ENCODE assay signal across 8 cellular contexts in genomic region chr4:91791631-91792030, GRCh38.
DNase-seq lines count a peak whose midpoint lies in the region; TF ChIP-seq lines count a peak whose summit lies in the region.
"Not testable (repeated sequence)": the region's sequence is repeated elsewhere in the genome, so short reads cannot be mapped to it uniquely, and the experiment has no call there.

No MANE protein-coding gene starts in this region.

- POLR2A ChIA-PET in Caco-2 (lab: Charles Lee) = not testable (repeated sequence)

- in situ Hi-C loops in astrocyte of the cerebellum (cut with HindIII; ENCODE audit: low sequenced_read_pairs) = not testable (repeated sequence)

- CTCF ChIA-PET in Caco-2 (lab: Charles Lee) = interaction anchor here (0.6 kb wide), 1 partner anchor 166 kb away, joined by 3 read pairs; no protein-coding TSS in a partner anchor

- H3K4me1 Mint-ChIP-seq in Caco-2 (ENCODE audit: low read depth, unreplicated experiment); type B pancreatic cell (ENCODE audit: unreplicated experiment): not testable (repeated sequence)

- TF ChIP-seq CTCF in Caco-2 (IDR thresholded peaks at IDR 0.05; ENCODE audit: insufficient read depth in 1 of 2, low read depth in 1 of 2, low read length in 1 of 2, severe bottlenecking in 1 of 2, unreplicated experiment in 1 of 2); astrocyte of the cerebellum (IDR thresholded peaks at IDR 0.05; ENCODE audit: low read depth, low read length, missing control alignments); type B pancreatic cell (conservative IDR thresholded peaks at IDR 0.05): not testable (repeated sequence)

- H3K27ac Mint-ChIP-seq in Caco-2 (ENCODE audit: unreplicated experiment) = peak overlapping the region; percentile 70
- H3K27ac Mint-ChIP-seq in type B pancreatic cell = peak overlapping the region; percentile 74

- not testable (repeated sequence) for H3K36me3 ChIP-seq in Caco-2 (ENCODE audit: control insufficient read depth, insufficient read depth, low read length); iPS-20b (ENCODE audit: insufficient read depth, low read depth, low read length); neuron (ENCODE audit: insufficient read depth, low read length)

- not testable (repeated sequence) for H3K36me3 Mint-ChIP-seq in Caco-2 (ENCODE audit: insufficient read depth, unreplicated experiment); type B pancreatic cell

- H3K4me3 Mint-ChIP-seq in Caco-2 (ENCODE audit: unreplicated experiment) (peak overlapping the region; percentile 79), type B pancreatic cell (peak overlapping the region; percentile 92)

- H3K4me3 ChIP-seq in Caco-2 (ENCODE audit: low read depth, low read length) = peak overlapping the region; percentile 39
- H3K4me3 ChIP-seq in astrocyte of the cerebellum (ENCODE audit: low read depth, low read length) = peak overlapping the region; percentile 44
- peak overlapping the region; percentile 48 for H3K4me3 ChIP-seq in iPS-20b (ENCODE audit: low read length)
- H3K4me3 ChIP-seq in neuron (ENCODE audit: low read length) = peak overlapping the region; percentile 50

- peak; percentile 29 to 51 for DNase-seq in Caco-2
- peak; percentile 53 for DNase-seq in HT-29 (ENCODE audit: low spot score)
- peak; percentile 0 for DNase-seq in NCI-H510A (lab: John Stamatoyannopoulos, UW)
- DNase-seq in astrocyte of the cerebellum (ENCODE audit: low read depth); epithelial cell of prostate (ENCODE audit: low read depth, low spot score); type B pancreatic cell (ENCODE audit: extremely low spot score, unreplicated experiment): not testable (repeated sequence)

- not testable (repeated sequence) for H3K4me1 ChIP-seq in Caco-2; iPS-20b (ENCODE audit: insufficient read depth, low read length); neuron (ENCODE audit: insufficient read depth, low read length)

- not testable (repeated sequence) for BruUV-seq in Caco-2 (replicated peaks; lab: Mats Ljungman, UMichigan)

- H3K9me3 Mint-ChIP-seq in Caco-2 (ENCODE audit: unreplicated experiment); type B pancreatic cell: not testable (repeated sequence)

- 0 out of 2 replicates have a peak overlapping the region, but pooled peaks have one; percentile 32 for H3K9ac ChIP-seq in iPS-20b (ENCODE audit: low read depth, low read length)

- not testable (repeated sequence) for H3K27me3 Mint-ChIP-seq in Caco-2 (ENCODE audit: insufficient read depth, unreplicated experiment); type B pancreatic cell

- not testable (repeated sequence) for H2AFZ ChIP-seq in neuron (ENCODE audit: low read depth, low read length)

- peak overlapping the region; percentile 24 for H3K27ac ChIP-seq in epithelial cell of prostate
- not testable (repeated sequence) for H3K27ac ChIP-seq in iPS-20b (ENCODE audit: low read length)

- H3K9me3 ChIP-seq in Caco-2; iPS-20b (ENCODE audit: insufficient read depth, low read depth, low read length); neuron (ENCODE audit: low read length): not testable (repeated sequence)

- intact Hi-C loops in Caco-2 (cut with micrococcal nuclease; ENCODE audit: unreplicated experiment) = not testable (repeated sequence)

- not testable (repeated sequence) for H3K27me3 ChIP-seq in Caco-2 (replicated peaks; ENCODE audit: control insufficient read depth, insufficient read depth, low read length); iPS-20b (ENCODE audit: insufficient read depth, low read length); neuron (ENCODE audit: insufficient read depth, low read length)
